In genomic region chr5:40687316-40687715, GRCh38 we compare ENCODE assay signal across 1 cellular context.
TF ChIP-seq lines count a peak whose summit lies in the region.

No MANE protein-coding gene starts in this region.

TF ChIP-seq in HepG2, 621 proteins besides CTCF, POLR2A, EP300 and RAD21:
- TF ChIP-seq, protein P1, sequence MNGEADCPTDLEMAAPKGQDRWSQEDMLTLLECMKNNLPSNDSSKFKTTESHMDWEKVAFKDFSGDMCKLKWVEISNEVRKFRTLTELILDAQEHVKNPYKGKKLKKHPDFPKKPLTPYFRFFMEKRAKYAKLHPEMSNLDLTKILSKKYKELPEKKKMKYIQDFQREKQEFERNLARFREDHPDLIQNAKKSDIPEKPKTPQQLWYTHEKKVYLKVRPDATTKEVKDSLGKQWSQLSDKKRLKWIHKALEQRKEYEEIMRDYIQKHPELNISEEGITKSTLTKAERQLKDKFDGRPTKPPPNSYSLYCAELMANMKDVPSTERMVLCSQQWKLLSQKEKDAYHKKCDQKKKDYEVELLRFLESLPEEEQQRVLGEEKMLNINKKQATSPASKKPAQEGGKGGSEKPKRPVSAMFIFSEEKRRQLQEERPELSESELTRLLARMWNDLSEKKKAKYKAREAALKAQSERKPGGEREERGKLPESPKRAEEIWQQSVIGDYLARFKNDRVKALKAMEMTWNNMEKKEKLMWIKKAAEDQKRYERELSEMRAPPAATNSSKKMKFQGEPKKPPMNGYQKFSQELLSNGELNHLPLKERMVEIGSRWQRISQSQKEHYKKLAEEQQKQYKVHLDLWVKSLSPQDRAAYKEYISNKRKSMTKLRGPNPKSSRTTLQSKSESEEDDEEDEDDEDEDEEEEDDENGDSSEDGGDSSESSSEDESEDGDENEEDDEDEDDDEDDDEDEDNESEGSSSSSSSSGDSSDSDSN (CRISPR knock-in tag; IDR thresholded peaks at IDR 0.05) = no peak
- TF ChIP-seq, protein P2, sequence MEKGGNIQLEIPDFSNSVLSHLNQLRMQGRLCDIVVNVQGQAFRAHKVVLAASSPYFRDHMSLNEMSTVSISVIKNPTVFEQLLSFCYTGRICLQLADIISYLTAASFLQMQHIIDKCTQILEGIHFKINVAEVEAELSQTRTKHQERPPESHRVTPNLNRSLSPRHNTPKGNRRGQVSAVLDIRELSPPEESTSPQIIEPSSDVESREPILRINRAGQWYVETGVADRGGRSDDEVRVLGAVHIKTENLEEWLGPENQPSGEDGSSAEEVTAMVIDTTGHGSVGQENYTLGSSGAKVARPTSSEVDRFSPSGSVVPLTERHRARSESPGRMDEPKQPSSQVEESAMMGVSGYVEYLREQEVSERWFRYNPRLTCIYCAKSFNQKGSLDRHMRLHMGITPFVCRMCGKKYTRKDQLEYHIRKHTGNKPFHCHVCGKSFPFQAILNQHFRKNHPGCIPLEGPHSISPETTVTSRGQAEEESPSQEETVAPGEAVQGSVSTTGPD (CRISPR knock-in tag; IDR thresholded peaks at IDR 0.05) = no peak
- TF ChIP-seq ZNF207 (IDR thresholded peaks at IDR 0.05; ENCODE audit: borderline replicate concordance) (no peak), SALL1 (CRISPR knock-in tag; IDR thresholded peaks at IDR 0.05) (no peak), CAMTA2 (CRISPR knock-in tag; IDR thresholded peaks at IDR 0.05; ENCODE audit: borderline replicate concordance) (no peak), SMARCC2 (IDR thresholded peaks at IDR 0.05) (no peak), TSC22D2 (CRISPR knock-in tag; IDR thresholded peaks at IDR 0.05; ENCODE audit: borderline replicate concordance) (no peak), NFE2L2 (IDR thresholded peaks at IDR 0.05; ENCODE audit: low read length) (no peak), RBAK (CRISPR knock-in tag; IDR thresholded peaks at IDR 0.05) (no peak), TFDP1 (CRISPR knock-in tag; IDR thresholded peaks at IDR 0.05; ENCODE audit: borderline replicate concordance) (no peak), TCF7L2 (IDR thresholded peaks at IDR 0.05; ENCODE audit: low read depth, low read length) (no peak), ZNF629 (CRISPR knock-in tag; conservative IDR thresholded peaks at IDR 0.05) (no peak), ZNF333 (CRISPR knock-in tag; IDR thresholded peaks at IDR 0.05; ENCODE audit: borderline replicate concordance) (no peak), GTF2F1 (IDR thresholded peaks at IDR 0.05; ENCODE audit: low read length) (no peak), FOXP1 (IDR thresholded peaks at IDR 0.05) (no peak), FOXP1 (CRISPR knock-in tag; IDR thresholded peaks at IDR 0.05) (no peak), ZFP91 (CRISPR knock-in tag; IDR thresholded peaks at IDR 0.05; ENCODE audit: borderline replicate concordance) (no peak), ZNF274 (CRISPR knock-in tag; IDR thresholded peaks at IDR 0.05) (no peak), TP53 (CRISPR knock-in tag; conservative IDR thresholded peaks at IDR 0.05) (no peak)
